ENCODE assay signal across 9 cellular contexts in the genomic region with DNA sequence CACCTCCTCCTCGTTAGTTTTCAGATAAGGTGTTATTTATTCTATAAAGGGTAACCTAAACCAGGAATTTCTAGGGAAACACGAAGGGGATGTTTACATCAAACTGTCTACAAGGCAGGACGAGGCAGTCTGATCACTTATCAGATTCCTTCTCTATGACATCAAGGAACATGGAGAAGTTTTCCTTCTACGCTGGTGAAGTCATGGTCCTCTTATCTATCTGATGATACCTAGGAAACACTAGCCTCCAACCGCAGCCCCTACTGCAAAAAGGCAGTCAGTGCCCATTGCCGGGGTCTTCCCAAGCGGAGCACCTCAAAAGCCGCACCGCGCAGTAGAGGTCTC. TPM values are rescaled to one million over a fixed set of nuclear protein-coding genes. Genes with fewer than 3 reads are reported as not detected.
DNase-seq lines count a peak whose midpoint lies in the region; ATAC-seq and TF ChIP-seq lines count a peak whose summit lies in the region.
"Had no signal": no experiment of that assay in that cellular context is flagged by ENCODE, and none has a peak within 500 bp of the region (broad histone marks: within the 10 kb centered on the region; RNA-seq: fewer than 3 reads in every experiment).

No MANE protein-coding gene starts in this region.

- H3K9me2 ChIP-seq in SK-N-SH: no peaks in the 10 kb centered on the region

- H3K27ac ChIP-seq in SK-N-SH (ENCODE audit: low read depth in 2 of 2, low read length in 1 of 2): peak overlapping the region; percentile 94 to 96
- peak overlapping the region; percentile 94 to 97 (median 95) for H3K27ac ChIP-seq in gastroesophageal sphincter

- peak overlapping the region; percentile 89 for H3K4me2 ChIP-seq in SK-N-SH

- peak overlapping the region; percentile 71 for H2AFZ ChIP-seq in SK-N-SH (ENCODE audit: low read depth)

- peak overlapping the region; percentile 95 for H3K9ac ChIP-seq in SK-N-SH

- peaks cover 52% of the 10 kb centered on the region for H3F3A ChIP-seq in SK-N-SH (replicated peaks; ENCODE audit: insufficient read depth)

- DNase-seq in COLO829 (ENCODE audit: low spot score): peak; percentile 10
- DNase-seq in SK-N-SH: no peak
- peak; percentile 20 for DNase-seq in progenitor cell of endocrine pancreas (ENCODE audit: low spot score, unreplicated experiment)
- DNase-seq in NCI-H2107 treated with DMSO at 0.1 percent for 48 hours (lab: John Stamatoyannopoulos, UW; ENCODE audit: unreplicated experiment): no peak
- no peak for DNase-seq in NCI-H128 (lab: John Stamatoyannopoulos, UW; ENCODE audit: unreplicated experiment)
- no peak for DNase-seq in activated CD8-positive, alpha-beta memory T cell treated with anti-CD3 and anti-CD28 coated beads for 24 hours
- no peak for DNase-seq in activated naive CD4-positive, alpha-beta T cell treated with anti-CD3 and anti-CD28 coated beads, Interleukin-2, amount 50 U/mL, for 72 hours (ENCODE audit: low spot score in 2 of 2)

- no peaks in the 10 kb centered on the region for H3K9me3 Mint-ChIP-seq in progenitor cell of endocrine pancreas (ENCODE audit: low read depth)
- peaks cover 4 to 9% of the 10 kb centered on the region in 2 donors for H3K9me3 Mint-ChIP-seq in activated naive CD4-positive, alpha-beta T cell treated with anti-CD3 and anti-CD28 coated beads, Interleukin-2, amount 50 U/mL, for 72 hours

- H3K36me3 Mint-ChIP-seq in progenitor cell of endocrine pancreas (ENCODE audit: insufficient read depth): no peaks in the 10 kb centered on the region
- peaks cover 0 to 22% of the 10 kb centered on the region in 2 donors for H3K36me3 Mint-ChIP-seq in activated naive CD4-positive, alpha-beta T cell treated with anti-CD3 and anti-CD28 coated beads, Interleukin-2, amount 50 U/mL, for 72 hours

- H3K4me3 ChIP-seq in SK-N-SH (ENCODE audit: low read depth in 2 of 2, low read length in 1 of 2) (peak overlapping the region; percentile 79 to 86), gastroesophageal sphincter (peak overlapping the region; percentile 72 to 84)

- no peaks in the 10 kb centered on the region for H3K27me3 Mint-ChIP-seq in progenitor cell of endocrine pancreas

- no peak for TF ChIP-seq EP300 in SK-N-SH (IDR thresholded peaks at IDR 0.05; ENCODE audit: borderline replicate concordance in 1 of 2, low read depth in 1 of 2, low read length in 1 of 2)
- no peak for TF ChIP-seq EP300 in gastroesophageal sphincter (IDR thresholded peaks at IDR 0.05)

- no peak for ATAC-seq in gastroesophageal sphincter
- no peak for ATAC-seq in activated naive CD4-positive, alpha-beta T cell treated with anti-CD3 and anti-CD28 coated beads, Interleukin-2, amount 50 U/mL, for 72 hours
- ATAC-seq: HCT116 had no signal

- no peak for TF ChIP-seq RAD21 in SK-N-SH (IDR thresholded peaks at IDR 0.05; ENCODE audit: low read length)

- H4K20me1 ChIP-seq in SK-N-SH (ENCODE audit: insufficient read depth): no peaks in the 10 kb centered on the region

- H3K9me3 ChIP-seq in SK-N-SH (no peaks in the 10 kb centered on the region), gastroesophageal sphincter (no peaks in the 10 kb centered on the region)

- H3K27ac Mint-ChIP-seq in progenitor cell of endocrine pancreas: peak overlapping the region; percentile 99
- no peak overlapping the region for H3K27ac Mint-ChIP-seq in activated naive CD4-positive, alpha-beta T cell treated with anti-CD3 and anti-CD28 coated beads, Interleukin-2, amount 50 U/mL, for 72 hours

- peaks cover 28% of the 10 kb centered on the region in 2 experiments for H3K4me1 ChIP-seq in SK-N-SH (ENCODE audit: control insufficient read depth in 1 of 2, insufficient read depth in 2 of 2, low read depth in 1 of 2, low read length in 1 of 2)
- H3K4me1 ChIP-seq in gastroesophageal sphincter: peaks cover 4 to 40% (median 12%) of the 10 kb centered on the region in 3 donors

- CTCF ChIA-PET in SK-N-SH (lab: Yijun Ruan, JAX): no interaction called here

- H3K79me2 ChIP-seq in SK-N-SH (ENCODE audit: insufficient read depth): peaks cover 55% of the 10 kb centered on the region

- POLR2A ChIA-PET in SK-N-SH (lab: Yijun Ruan, JAX): no interaction called here

- peaks cover 10% of the 10 kb centered on the region for H3K4me1 Mint-ChIP-seq in progenitor cell of endocrine pancreas (ENCODE audit: low read depth)

- H3K36me3 ChIP-seq in SK-N-SH (replicated peaks in 1 of 2; ENCODE audit: control insufficient read depth in 1 of 2, insufficient read depth in 2 of 2, low read length in 1 of 2) (no peaks in the 10 kb centered on the region), gastroesophageal sphincter (no peaks in the 10 kb centered on the region)

- peak overlapping the region; percentile 98 for H3K4me3 Mint-ChIP-seq in progenitor cell of endocrine pancreas (ENCODE audit: low read depth)

- no peak for TF ChIP-seq CTCF in SK-N-SH (IDR thresholded peaks at IDR 0.05)
- no peak for TF ChIP-seq CTCF in gastroesophageal sphincter (IDR thresholded peaks at IDR 0.05)
- TF ChIP-seq CTCF in progenitor cell of endocrine pancreas (IDR thresholded peaks at IDR 0.05; ENCODE audit: unreplicated experiment): no peak

- H3K27me3 ChIP-seq in SK-N-SH (ENCODE audit: insufficient read depth): no peaks in the 10 kb centered on the region
- H3K27me3 ChIP-seq in gastroesophageal sphincter: no peaks in the 10 kb centered on the region

- 10% methylated on average over 7 of the region's 10 CpGs for WGBS in SK-N-SH (ENCODE audit: low lambda C conversion rate)
- whole genome bisulfite sequencing in gastroesophageal sphincter (ENCODE audit: low coverage in 1 of 2), 2 donors: 27 to 30% methylated on average over 3 of the region's 10 CpGs

- no peak for TF ChIP-seq POLR2A in gastroesophageal sphincter (IDR thresholded peaks at IDR 0.05)

TF ChIP-seq in SK-N-SH, 30 proteins besides CTCF, POLR2A, EP300 and RAD21:
- 0 out of 2 replicates have a peak, but pooled peaks have one; percentile 0 for TF ChIP-seq TEAD4 (IDR thresholded peaks at IDR 0.05; ENCODE audit: borderline replicate concordance, insufficient read depth)
- no peak for TF ChIP-seq REST (IDR thresholded peaks at IDR 0.05; ENCODE audit: low read depth, low read length)

RNA-seq across cellular contexts. Expression of gene MPDZ, which starts 1.5 kb away (rescaled TPM):
- polyA plus RNA-seq in SK-N-SH (2012; rRNA removed): 20.5 and 27.0 TPM in 2 replicates
- 18.4 and 19.6 TPM in 2 replicates for polyA plus RNA-seq in SK-N-SH (2012; cell fraction: cytosol; rRNA removed)
- 36.6 and 78.5 TPM in 2 replicates for polyA plus RNA-seq in SK-N-SH (2012; cell fraction: nucleus; rRNA removed)
- total RNA-seq in gastroesophageal sphincter (100 to 1,000 TPM in 1 of 4 donors, 10 to 100 TPM in 3; 71.8 to 102 (median 81.2) TPM), progenitor cell of endocrine pancreas (65.1 and 67.2 TPM in 2 replicates)
- total RNA-seq in activated naive CD4-positive, alpha-beta T cell treated with anti-CD3 and anti-CD28 coated beads, Interleukin-2, amount 50 U/mL, for 72 hours: not detected

Comparison
In these comparisons a context has a peak if more than half of its experiments do, and no peak if none do; other contexts are left out.
1. DNase-seq: peak in COLO829 (single experiment) and progenitor cell of endocrine pancreas (single experiment); none in SK-N-SH (single experiment), NCI-H2107 treated with DMSO at 0.1 percent for 48 hours (single experiment), NCI-H128 (single experiment), activated CD8-positive, alpha-beta memory T cell treated with anti-CD3 and anti-CD28 coated beads for 24 hours (single experiment) and activated naive CD4-positive, alpha-beta T cell treated with anti-CD3 and anti-CD28 coated beads, Interleukin-2, amount 50 U/mL, for 72 hours (0 of 2).
2. RNA of gene MPDZ, which starts 1.5 kb away (total RNA-seq): 71.8 to 102 TPM in gastroesophageal sphincter and 65.1 to 67.2 TPM in progenitor cell of endocrine pancreas; not detected in activated naive CD4-positive, alpha-beta T cell treated with anti-CD3 and anti-CD28 coated beads, Interleukin-2, amount 50 U/mL, for 72 hours; every median in the first group is over 10 times any median in the second.